Comparison of ENCODE assay signal across 19 cellular contexts in genomic region chr1:27591622-27592021, GRCh38. TPM values are rescaled to one million over a fixed set of nuclear protein-coding genes. Genes with fewer than 3 reads are reported as not detected.
DNase-seq lines count a peak whose midpoint lies in the region; ATAC-seq, FAIRE-seq and TF ChIP-seq lines count a peak whose summit lies in the region.
"Had no signal": no experiment of that assay in that cellular context is flagged by ENCODE, and none has a peak within 500 bp of the region (broad histone marks: within the 10 kb centered on the region; RNA-seq: fewer than 3 reads in every experiment).

No MANE protein-coding gene starts in this region.

- H3K79me2 ChIP-seq in ACC112 (ENCODE audit: control insufficient read depth, insufficient read depth, low read length, unreplicated experiment) (peaks cover 86% of the 10 kb centered on the region), neural cell (replicated peaks; ENCODE audit: insufficient read depth, low read length) (peaks cover 83% of the 10 kb centered on the region)

- H3K4me1 Mint-ChIP-seq in T-helper 2 cell treated with Interferon-gamma antibody and Interleukin-4, amounts not matched to agents 5 μg/mL and 100 μg/mL, for 36 hours (ENCODE audit: low read depth): peaks cover 3% of the 10 kb centered on the region
- H3K4me1 Mint-ChIP-seq: activated CD8-positive, alpha-beta memory T cell treated with anti-CD3 and anti-CD28 coated beads, Interleukin-2, amount 10 ng/mL, durations not matched to agents 7 days and 5 days; activated naive CD4-positive, alpha-beta T cell treated with anti-CD3 and anti-CD28 coated beads, Interleukin-2, amount 50 U/mL, for 24 hours; stimulated activated effector memory CD8-positive, alpha-beta T cell treated with anti-CD3 and anti-CD28 coated beads, Interleukin-12 subunit alpha, Interleukin-12 subunit beta, amount 100 ng/mL, for 72 hours had no signal

- FAIRE-seq in bronchial epithelial cell (lab: Jason Lieb, UNC): peak; percentile 66

- H3K9me3 Mint-ChIP-seq in T-helper 2 cell treated with Interferon-gamma antibody and Interleukin-4, amounts not matched to agents 5 μg/mL and 100 μg/mL, for 36 hours: no peaks in the 10 kb centered on the region
- H3K9me3 Mint-ChIP-seq: activated naive CD4-positive, alpha-beta T cell treated with anti-CD3 and anti-CD28 coated beads, Interleukin-2, amount 50 U/mL, for 24 hours; dendritic cell treated with granulocyte-macrophage colony-stimulating factor and Interleukin-4, amounts not matched to agents 40 ng/mL and 50 ng/mL, for 4 days; stimulated activated effector memory CD8-positive, alpha-beta T cell treated with anti-CD3 and anti-CD28 coated beads, Interleukin-12 subunit alpha, Interleukin-12 subunit beta, amount 100 ng/mL, for 72 hours had no signal

- no peak overlapping the region for H3K4me3 Mint-ChIP-seq in T-helper 2 cell treated with Interferon-gamma antibody and Interleukin-4, amounts not matched to agents 5 μg/mL and 100 μg/mL, for 36 hours
- H3K4me3 Mint-ChIP-seq: activated CD8-positive, alpha-beta memory T cell treated with anti-CD3 and anti-CD28 coated beads, Interleukin-2, amount 10 ng/mL, durations not matched to agents 7 days and 5 days; activated naive CD4-positive, alpha-beta T cell treated with anti-CD3 and anti-CD28 coated beads, Interleukin-2, amount 50 U/mL, for 24 hours; dendritic cell treated with granulocyte-macrophage colony-stimulating factor and Interleukin-4, amounts not matched to agents 40 ng/mL and 50 ng/mL, for 4 days; stimulated activated effector memory CD8-positive, alpha-beta T cell treated with anti-CD3 and anti-CD28 coated beads, Interleukin-12 subunit alpha, Interleukin-12 subunit beta, amount 100 ng/mL, for 72 hours had no signal

- H3K27ac Mint-ChIP-seq in T-helper 2 cell treated with Interferon-gamma antibody and Interleukin-4, amounts not matched to agents 5 μg/mL and 100 μg/mL, for 36 hours: no peak overlapping the region
- H3K27ac Mint-ChIP-seq: activated CD8-positive, alpha-beta memory T cell treated with anti-CD3 and anti-CD28 coated beads, Interleukin-2, amount 10 ng/mL, durations not matched to agents 7 days and 5 days; activated naive CD4-positive, alpha-beta T cell treated with anti-CD3 and anti-CD28 coated beads, Interleukin-2, amount 50 U/mL, for 24 hours; dendritic cell treated with granulocyte-macrophage colony-stimulating factor and Interleukin-4, amounts not matched to agents 40 ng/mL and 50 ng/mL, for 4 days; stimulated activated effector memory CD8-positive, alpha-beta T cell treated with anti-CD3 and anti-CD28 coated beads, Interleukin-12 subunit alpha, Interleukin-12 subunit beta, amount 100 ng/mL, for 72 hours had no signal

- DNase-seq in M059J (ENCODE audit: low read depth) (peak; percentile 63), bronchial epithelial cell (ENCODE audit: low read depth) (no peak), foreskin keratinocyte (no peak)
- DNase-seq in T-helper 2 cell treated with Interferon-gamma antibody and Interleukin-4, amounts not matched to agents 5 μg/mL and 100 μg/mL, for 36 hours (ENCODE audit: low spot score): no peak
- DNase-seq: activated CD8-positive, alpha-beta memory T cell treated with anti-CD3 and anti-CD28 coated beads, Interleukin-2, amount 10 ng/mL, durations not matched to agents 7 days and 5 days; BE2C; GDM1; left lung; SHP77; stimulated activated CD4-positive, alpha-beta T cell treated with anti-CD3 and anti-CD28 coated beads, Interleukin-1b, Interleukin-23, amount 100 ng/mL, for 48 hours had no signal

- ATAC-seq in foreskin keratinocyte (no peak), GM18868 (IDR thresholded peaks at IDR 0.05; ENCODE audit: unreplicated experiment) (no peak), GM18873 (IDR thresholded peaks at IDR 0.05; ENCODE audit: low FRiP score, unreplicated experiment) (no peak)
- ATAC-seq: activated CD8-positive, alpha-beta memory T cell treated with anti-CD3 and anti-CD28 coated beads, Interleukin-2, amount 10 ng/mL, durations not matched to agents 7 days and 5 days; stimulated activated effector memory CD8-positive, alpha-beta T cell treated with anti-CD3 and anti-CD28 coated beads, Interleukin-12 subunit alpha, Interleukin-12 subunit beta, amount 100 ng/mL, for 72 hours had no signal

- H3K36me3 Mint-ChIP-seq in T-helper 2 cell treated with Interferon-gamma antibody and Interleukin-4, amounts not matched to agents 5 μg/mL and 100 μg/mL, for 36 hours (ENCODE audit: low read depth): no peaks in the 10 kb centered on the region
- H3K36me3 Mint-ChIP-seq: activated CD8-positive, alpha-beta memory T cell treated with anti-CD3 and anti-CD28 coated beads, Interleukin-2, amount 10 ng/mL, durations not matched to agents 7 days and 5 days; activated naive CD4-positive, alpha-beta T cell treated with anti-CD3 and anti-CD28 coated beads, Interleukin-2, amount 50 U/mL, for 24 hours; stimulated activated effector memory CD8-positive, alpha-beta T cell treated with anti-CD3 and anti-CD28 coated beads, Interleukin-12 subunit alpha, Interleukin-12 subunit beta, amount 100 ng/mL, for 72 hours had no signal

- no peak for TF ChIP-seq RAD21 in neural cell (conservative IDR thresholded peaks at IDR 0.05)

- no peak for TF ChIP-seq EP300 in neural cell (conservative IDR thresholded peaks at IDR 0.05; ENCODE audit: poor library complexity, severe bottlenecking)

- no peaks in the 10 kb centered on the region for H3K9me2 ChIP-seq in neural cell (ENCODE audit: insufficient read depth, low read length)

- H3K27ac ChIP-seq in ACC112 (ENCODE audit: low read depth, low read length): peak overlapping the region; percentile 6; the same call in 1 of the 2 replicates
- H3K27ac ChIP-seq in neural cell (ENCODE audit: low read length): peak overlapping the region; percentile 90
- no peak overlapping the region for H3K27ac ChIP-seq in foreskin keratinocyte
- H3K27ac ChIP-seq: KMS-11 had no signal

- TF ChIP-seq CTCF in bronchial epithelial cell (IDR thresholded peaks at IDR 0.05; ENCODE audit: insufficient read depth, low read length, severe bottlenecking): no peak
- TF ChIP-seq CTCF in neural cell (IDR thresholded peaks at IDR 0.05; ENCODE audit: poor library complexity, severe bottlenecking): no peak
- TF ChIP-seq CTCF in foreskin keratinocyte (conservative IDR thresholded peaks at IDR 0.05): no peak

- no peak overlapping the region for H3K4me3 ChIP-seq in ACC112 (ENCODE audit: low read depth, low read length)
- no peak overlapping the region for H3K4me3 ChIP-seq in bronchial epithelial cell (ENCODE audit: low read depth, low read length)
- H3K4me3 ChIP-seq in neural cell (ENCODE audit: low read length): peak overlapping the region; percentile 61
- H3K4me3 ChIP-seq: left lung had no signal

- peak overlapping the region; percentile 66 for H3K9ac ChIP-seq in neural cell (ENCODE audit: low read length)
- H3K9ac ChIP-seq: KMS-11 had no signal

- H3K4me1 ChIP-seq in ACC112 (ENCODE audit: control insufficient read depth, insufficient read depth, low read length, unreplicated experiment) (peaks cover 63% of the 10 kb centered on the region), foreskin keratinocyte (peaks cover 33% of the 10 kb centered on the region)

- H3K27me3 ChIP-seq in ACC112 (ENCODE audit: insufficient read depth, low read length) (no peaks in the 10 kb centered on the region), bronchial epithelial cell (ENCODE audit: control insufficient read depth, insufficient read depth, low read length) (no peaks in the 10 kb centered on the region), neural cell (ENCODE audit: insufficient read depth, low read depth, low read length) (no peaks in the 10 kb centered on the region), foreskin keratinocyte (no peaks in the 10 kb centered on the region)
- H3K27me3 ChIP-seq: BE2C, left lung had no signal

- H3K9me3 ChIP-seq in neural cell (ENCODE audit: low read length): no peaks in the 10 kb centered on the region
- H3K9me3 ChIP-seq: BE2C, left lung had no signal

- H4K20me1 ChIP-seq in neural cell (ENCODE audit: insufficient read depth): peaks cover 31% of the 10 kb centered on the region

- no peaks in the 10 kb centered on the region for H3K27me3 Mint-ChIP-seq in T-helper 2 cell treated with Interferon-gamma antibody and Interleukin-4, amounts not matched to agents 5 μg/mL and 100 μg/mL, for 36 hours (ENCODE audit: low read depth)
- H3K27me3 Mint-ChIP-seq: activated CD8-positive, alpha-beta memory T cell treated with anti-CD3 and anti-CD28 coated beads, Interleukin-2, amount 10 ng/mL, durations not matched to agents 7 days and 5 days; activated naive CD4-positive, alpha-beta T cell treated with anti-CD3 and anti-CD28 coated beads, Interleukin-2, amount 50 U/mL, for 24 hours; dendritic cell treated with granulocyte-macrophage colony-stimulating factor and Interleukin-4, amounts not matched to agents 40 ng/mL and 50 ng/mL, for 4 days had no signal

- no peak overlapping the region for H3K4me2 ChIP-seq in neural cell (ENCODE audit: low read length)
- H3K4me2 ChIP-seq: KMS-11 had no signal

- H2AFZ ChIP-seq in ACC112 (ENCODE audit: low read length, unreplicated experiment) (no peak overlapping the region), neural cell (ENCODE audit: low read depth, low read length) (no peak overlapping the region)

- H3F3A ChIP-seq in neural cell (ENCODE audit: insufficient read depth, low read length, poor library complexity, severe bottlenecking): no peaks in the 10 kb centered on the region

- H3K36me3 ChIP-seq in ACC112 (ENCODE audit: insufficient read depth, low read length) (no peaks in the 10 kb centered on the region), bronchial epithelial cell (ENCODE audit: control insufficient read depth, insufficient read depth, low read length) (peaks cover 24% of the 10 kb centered on the region), neural cell (ENCODE audit: insufficient read depth, low read length) (no peaks in the 10 kb centered on the region)
- H3K36me3 ChIP-seq: BE2C, left lung had no signal

TF ChIP-seq in neural cell, 6 proteins besides CTCF, POLR2A, EP300 and RAD21 (continues in another document):
- TF ChIP-seq TAF1 (IDR thresholded peaks at IDR 0.05; ENCODE audit: low read depth): no peak
- TF ChIP-seq EZH2 (IDR thresholded peaks at IDR 0.05; ENCODE audit: borderline replicate concordance, insufficient read depth, low read length, poor library complexity, severe bottlenecking): no peak
- TF ChIP-seq SMC3 (conservative IDR thresholded peaks at IDR 0.05; ENCODE audit: poor library complexity): no peak
- TF ChIP-seq POLR2AphosphoS5 (IDR thresholded peaks at IDR 0.05): no peak
- TF ChIP-seq MXI1 (conservative IDR thresholded peaks at IDR 0.05; ENCODE audit: poor library complexity, severe bottlenecking): no peak

RNA-seq across cellular contexts. Expression of gene AHDC1, which starts 12.3 kb away (rescaled TPM):
- total RNA-seq in M059J (2014; rRNA removed; shearing (Covaris generic)): 6.0 and 19.1 TPM in 2 replicates
- total RNA-seq in bronchial epithelial cell (5.0 and 14.6 TPM in 2 replicates), foreskin keratinocyte (12.1 and 14.8 TPM in 2 replicates)
- polyA plus RNA-seq in neural cell (5.3 and 18.4 TPM in 2 replicates), foreskin keratinocyte (4.0 and 5.4 TPM in 2 replicates)
- polyA minus RNA-seq in neural cell: 28.0 and 30.7 TPM in 2 replicates

RNA-seq across cellular contexts. Expression of gene FGR, which starts 43.4 kb away (rescaled TPM):
- 0.17 TPM in 1 of 2 replicates, not detected in the other for total RNA-seq in M059J (2014; rRNA removed; shearing (Covaris generic))
- total RNA-seq in bronchial epithelial cell (0.13 and 1.1 TPM in 2 replicates), foreskin keratinocyte (not detected in 2 replicates)
- polyA plus RNA-seq in neural cell (not detected in 2 replicates), foreskin keratinocyte (0.02 TPM in 1 of 2 replicates, not detected in the other)
- polyA minus RNA-seq in neural cell: not detected in 2 replicates
- total RNA-seq: glomerular endothelial cell had no signal
